In genomic region chr1:155079487-155080249, GRCh38 we compare ENCODE assay signal across 9 cellular contexts. TPM values are rescaled to one million over a fixed set of nuclear protein-coding genes. Genes with fewer than 3 reads are reported as not detected.
DNase-seq lines count a peak whose midpoint lies in the region; ATAC-seq and TF ChIP-seq lines count a peak whose summit lies in the region.
"Had no signal": no experiment of that assay in that cellular context is flagged by ENCODE, and none has a peak within 500 bp of the region (broad histone marks: within the 10 kb centered on the region; RNA-seq: fewer than 3 reads in every experiment).

No MANE protein-coding gene starts in this region.

- CTCF ChIA-PET in activated CD4-positive, alpha-beta T cell treated with anti-CD3 and anti-CD28 coated beads, Interleukin-2, amount 10 ng/mL, durations not matched to agents 7 days and 5 days (lab: Charles Lee) = interaction anchor here (0.9 to 2.2 kb wide), 8 partner anchors 9 to 93 kb away, joined by 3 to 7 read pairs (median 4); partner anchors contain the start of gene KRTCAP2

- no peak for DNase-seq in activated CD4-positive, alpha-beta T cell treated with anti-CD3 and anti-CD28 coated beads, Interleukin-2, amount 10 ng/mL, durations not matched to agents 7 days and 5 days
- DNase-seq in activated CD4-positive, alpha-beta T cell treated with anti-CD3 and anti-CD28 coated beads, Interleukin-2, amount 50 U/mL, for 1 hour = no peak
- DNase-seq in SJCRH30 (peak in 1 of 2 experiments; percentile 48), glutamatergic neuron (peak; percentile 56), putamen (ENCODE audit: low spot score) (no peak)
- DNase-seq in stimulated activated CD8-positive, alpha-beta memory T cell treated with anti-CD3 and anti-CD28 coated beads, Interleukin-4, amount 100 ng/mL, for 48 hours = peak; percentile 40

- H3K27me3 ChIP-seq in SJCRH30 = peaks cover 34% of the 10 kb centered on the region

- H3K4me3 ChIP-seq in SJCRH30 = peak overlapping the region; percentile 61

- H3K9me3 Mint-ChIP-seq in activated CD4-positive, alpha-beta T cell treated with anti-CD3 and anti-CD28 coated beads, Interleukin-2, amount 10 ng/mL, durations not matched to agents 7 days and 5 days = no peaks in the 10 kb centered on the region
- peaks cover 18% of the 10 kb centered on the region for H3K9me3 Mint-ChIP-seq in glutamatergic neuron (ENCODE audit: unreplicated experiment)

- ATAC-seq in GM21717 (IDR thresholded peaks at IDR 0.05; ENCODE audit: unreplicated experiment) (no peak), HG03432 (IDR thresholded peaks at IDR 0.05; ENCODE audit: unreplicated experiment) (no peak)
- ATAC-seq: left lung had no signal

- no peaks in the 10 kb centered on the region for H3K9me3 ChIP-seq in SJCRH30 (replicated peaks)
- H3K9me3 ChIP-seq: left lung had no signal

- peak overlapping the region; percentile 2 for H3K27ac Mint-ChIP-seq in activated CD4-positive, alpha-beta T cell treated with anti-CD3 and anti-CD28 coated beads, Interleukin-2, amount 10 ng/mL, durations not matched to agents 7 days and 5 days
- peak overlapping the region; percentile 59 for H3K27ac Mint-ChIP-seq in glutamatergic neuron (ENCODE audit: unreplicated experiment)

- peak overlapping the region; percentile 41 for H3K4me3 Mint-ChIP-seq in activated CD4-positive, alpha-beta T cell treated with anti-CD3 and anti-CD28 coated beads, Interleukin-2, amount 10 ng/mL, durations not matched to agents 7 days and 5 days
- H3K4me3 Mint-ChIP-seq in glutamatergic neuron (ENCODE audit: unreplicated experiment) = peak overlapping the region; percentile 92

- POLR2A ChIA-PET in activated CD4-positive, alpha-beta T cell treated with anti-CD3 and anti-CD28 coated beads, Interleukin-2, amount 10 ng/mL, durations not matched to agents 7 days and 5 days (lab: Charles Lee) = no interaction called here

- H3K36me3 Mint-ChIP-seq in activated CD4-positive, alpha-beta T cell treated with anti-CD3 and anti-CD28 coated beads, Interleukin-2, amount 10 ng/mL, durations not matched to agents 7 days and 5 days (ENCODE audit: low read depth) = peaks cover 7% of the 10 kb centered on the region
- H3K36me3 Mint-ChIP-seq in glutamatergic neuron (ENCODE audit: unreplicated experiment) = no peaks in the 10 kb centered on the region

- peaks cover 22% of the 10 kb centered on the region for H3K4me1 ChIP-seq in SJCRH30

- no peaks in the 10 kb centered on the region for H3K36me3 ChIP-seq in SJCRH30
- H3K36me3 ChIP-seq: left lung had no signal

- no peak overlapping the region for H3K27ac ChIP-seq in SJCRH30
- H3K27ac ChIP-seq: left lung had no signal

- TF ChIP-seq CTCF in glutamatergic neuron (IDR thresholded peaks at IDR 0.05; ENCODE audit: partially characterized antibody, unreplicated experiment) = no peak

- H3K4me1 Mint-ChIP-seq in activated CD4-positive, alpha-beta T cell treated with anti-CD3 and anti-CD28 coated beads, Interleukin-2, amount 10 ng/mL, durations not matched to agents 7 days and 5 days = peaks cover 72% of the 10 kb centered on the region
- peaks cover 39% of the 10 kb centered on the region for H3K4me1 Mint-ChIP-seq in glutamatergic neuron (ENCODE audit: low read depth, unreplicated experiment)

- H3K27me3 Mint-ChIP-seq in activated CD4-positive, alpha-beta T cell treated with anti-CD3 and anti-CD28 coated beads, Interleukin-2, amount 10 ng/mL, durations not matched to agents 7 days and 5 days = peaks cover 54% of the 10 kb centered on the region
- H3K27me3 Mint-ChIP-seq in glutamatergic neuron (ENCODE audit: unreplicated experiment) = peaks cover 36% of the 10 kb centered on the region

RNA-seq across cellular contexts. Expression of gene EFNA3, which starts 1.0 kb away (rescaled TPM):
- total RNA-seq in activated CD4-positive, alpha-beta T cell treated with anti-CD3 and anti-CD28 coated beads, Interleukin-2, amount 10 ng/mL, durations not matched to agents 7 days and 5 days = 1 to 10 TPM; 2.3 to 2.7 TPM
- 3.5 and 4.2 TPM in 2 replicates for total RNA-seq in SJCRH30 (2014; rRNA removed; shearing (Covaris generic))
- total RNA-seq in glutamatergic neuron (ENCODE audit: unreplicated experiment) = 14.6 TPM

RNA-seq across cellular contexts. Expression of gene EFNA4, which starts 16.1 kb away (rescaled TPM):
- total RNA-seq in activated CD4-positive, alpha-beta T cell treated with anti-CD3 and anti-CD28 coated beads, Interleukin-2, amount 10 ng/mL, durations not matched to agents 7 days and 5 days = 1 to 10 TPM; 8.2 to 8.3 TPM
- 15.3 and 17.8 TPM in 2 replicates for total RNA-seq in SJCRH30 (2014; rRNA removed; shearing (Covaris generic))
- 2.9 TPM for total RNA-seq in glutamatergic neuron (ENCODE audit: unreplicated experiment)

RNA-seq across cellular contexts. Expression of gene ADAM15, which starts 28.6 kb away (rescaled TPM):
- 10 to 100 TPM; 40.2 to 45.0 TPM for total RNA-seq in activated CD4-positive, alpha-beta T cell treated with anti-CD3 and anti-CD28 coated beads, Interleukin-2, amount 10 ng/mL, durations not matched to agents 7 days and 5 days
- 16.9 and 18.3 TPM in 2 replicates for total RNA-seq in SJCRH30 (2014; rRNA removed; shearing (Covaris generic))
- total RNA-seq in glutamatergic neuron (ENCODE audit: unreplicated experiment) = 7.6 TPM

RNA-seq across cellular contexts. Expression of gene DCST1, which starts 46.0 kb away (rescaled TPM):
- not detected for total RNA-seq in activated CD4-positive, alpha-beta T cell treated with anti-CD3 and anti-CD28 coated beads, Interleukin-2, amount 10 ng/mL, durations not matched to agents 7 days and 5 days
- total RNA-seq in SJCRH30 (2014; rRNA removed; shearing (Covaris generic)) = not detected in 2 replicates
- not detected for total RNA-seq in glutamatergic neuron (ENCODE audit: unreplicated experiment)
- total RNA-seq: left lung had no signal

RNA-seq across cellular contexts. Expression of gene DCST2, which starts 46.1 kb away (rescaled TPM):
- total RNA-seq in activated CD4-positive, alpha-beta T cell treated with anti-CD3 and anti-CD28 coated beads, Interleukin-2, amount 10 ng/mL, durations not matched to agents 7 days and 5 days = under 1 TPM; 0.50 to 0.73 TPM
- total RNA-seq in SJCRH30 (2014; rRNA removed; shearing (Covaris generic)) = not detected in 2 replicates
- 0.64 TPM for total RNA-seq in glutamatergic neuron (ENCODE audit: unreplicated experiment)

Comparison
In these comparisons a context has a peak if more than half of its experiments do, and no peak if none do; other contexts are left out.
1. DNase-seq: peak in glutamatergic neuron (single experiment) and stimulated activated CD8-positive, alpha-beta memory T cell treated with anti-CD3 and anti-CD28 coated beads, Interleukin-4, amount 100 ng/mL, for 48 hours (single experiment); none in activated CD4-positive, alpha-beta T cell treated with anti-CD3 and anti-CD28 coated beads, Interleukin-2, amount 10 ng/mL, durations not matched to agents 7 days and 5 days (single experiment), activated CD4-positive, alpha-beta T cell treated with anti-CD3 and anti-CD28 coated beads, Interleukin-2, amount 50 U/mL, for 1 hour (single experiment) and putamen (single experiment).